Comparison of ENCODE assay signal across 17 cellular contexts in the genomic region with DNA sequence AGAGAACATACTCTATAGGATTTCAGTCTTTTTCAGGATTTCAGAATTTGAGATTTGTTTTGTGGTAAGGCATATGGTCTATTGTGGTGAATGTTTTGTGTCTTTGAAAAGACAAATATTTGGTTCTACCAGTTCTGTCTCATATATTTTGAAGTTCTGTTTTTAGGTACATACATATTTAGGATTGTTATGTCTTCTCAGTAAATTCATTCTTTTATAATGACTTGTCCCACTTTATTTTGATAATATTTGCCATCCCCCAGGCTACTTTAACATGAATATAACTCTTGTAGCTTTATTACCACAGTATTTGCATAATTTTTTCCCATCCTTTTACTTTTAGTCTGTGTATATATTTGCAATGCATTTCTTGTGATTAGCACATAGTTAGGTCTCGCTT. TPM values are rescaled to one million over a fixed set of nuclear protein-coding genes. Genes with fewer than 3 reads are reported as not detected.
A peak's percentile ranks its signal among the peaks of the same experiment; 100 is the strongest.
DNase-seq lines count a peak whose midpoint lies in the region; ATAC-seq, FAIRE-seq and TF ChIP-seq lines count a peak whose summit lies in the region.
"Had no signal": no experiment of that assay in that cellular context is flagged by ENCODE, and none has a peak within 500 bp of the region (broad histone marks: within the 10 kb centered on the region; RNA-seq: fewer than 3 reads in every experiment).

No MANE protein-coding gene starts in this region.

- no peak for FAIRE-seq in H54 (lab: Jason Lieb, UNC)

- H3K36me3 ChIP-seq in HUES48 (ENCODE audit: control insufficient read depth, insufficient read depth, low read length) (no peaks in the 10 kb centered on the region), thyroid gland (no peaks in the 10 kb centered on the region)
- H3K36me3 ChIP-seq: gastroesophageal sphincter, spleen, tibial nerve had no signal

- H3K27me3 Mint-ChIP-seq in T-helper 17 cell, result no peaks in the 10 kb centered on the region
- H3K27me3 Mint-ChIP-seq: progenitor cell of endocrine pancreas had no signal

- TF ChIP-seq POLR2A in thyroid gland (IDR thresholded peaks at IDR 0.05) (no peak), H54 (IDR thresholded peaks at IDR 0.05; ENCODE audit: low read depth, low read length) (no peak)

- H3K27me3 ChIP-seq in HUES48 (ENCODE audit: control insufficient read depth, insufficient read depth, low read length) (no peaks in the 10 kb centered on the region), thyroid gland (no peaks in the 10 kb centered on the region)
- H3K27me3 ChIP-seq: gastroesophageal sphincter, spleen, tibial nerve had no signal

- H3K4me1 ChIP-seq in HUES48 (ENCODE audit: control insufficient read depth, insufficient read depth, low read length), result peaks cover 68% of the 10 kb centered on the region
- peaks cover 59 to 65% of the 10 kb centered on the region in 2 donors for H3K4me1 ChIP-seq in thyroid gland

- peak overlapping the region; percentile 47 for H3K4me3 Mint-ChIP-seq in T-helper 17 cell

- H3K9me3 ChIP-seq in HUES48 (ENCODE audit: control insufficient read depth, insufficient read depth, low read length) (no peaks in the 10 kb centered on the region), T-helper 17 cell (ENCODE audit: control insufficient read depth, low read length, poor library complexity, severe bottlenecking) (no peaks in the 10 kb centered on the region), thyroid gland (no peaks in the 10 kb centered on the region)
- H3K9me3 ChIP-seq: gastroesophageal sphincter, spleen, tibial nerve had no signal

- H3K4me3 ChIP-seq in HUES48 (ENCODE audit: low read depth, low read length) (no peak overlapping the region), thyroid gland (replicated peaks in 1 of 3) (no peak overlapping the region)
- H3K4me3 ChIP-seq: gastroesophageal sphincter, spleen, tibial nerve had no signal

- intact Hi-C loops in thyroid gland (cut with DNase I), result no loop called here

- WGBS in thyroid gland, 2 donors, result 98 to 100% methylated on average over 1 of the region's 1 CpG

- H3K36me3 Mint-ChIP-seq in T-helper 17 cell (ENCODE audit: low read depth), result no peaks in the 10 kb centered on the region

- peak overlapping the region; percentile 9 for H3K27ac Mint-ChIP-seq in T-helper 17 cell
- H3K27ac Mint-ChIP-seq: progenitor cell of endocrine pancreas had no signal

- TF ChIP-seq CTCF in thyroid gland (IDR thresholded peaks at IDR 0.05), result no peak

- peaks cover 42% of the 10 kb centered on the region for H3K4me1 Mint-ChIP-seq in T-helper 17 cell

- peak overlapping the region; percentile 89 for H3K27ac ChIP-seq in HUES48 (ENCODE audit: low read depth, low read length)
- H3K27ac ChIP-seq in thyroid gland, result peak overlapping the region in 2 of 3 donors; percentile 39 to 45
- H3K27ac ChIP-seq: spleen had no signal

- no peak overlapping the region for H3K9ac ChIP-seq in HUES48 (ENCODE audit: low read depth, low read length)

- DNase-seq in T-helper 17 cell (no peak), foreskin melanocyte (peak; percentile 41), thyroid gland (no peak), nucleus accumbens (lab: John Stamatoyannopoulos, UW) (no peak), H54 (ENCODE audit: insufficient read length, low spot score) (no peak)
- DNase-seq: activated CD4-positive, CD25-positive, alpha-beta regulatory T cell treated with anti-CD3 and anti-CD28 coated beads, Interleukin-2, amount 50 U/mL, for 72 hours; H7; NCI-H146; NCI-H226; NK-92 treated with Interleukin-12 subunit alpha and Interleukin-12 subunit beta, amount 100 ng/mL, for 24 hours; SHP77; spleen had no signal

- ATAC-seq in T-helper 17 cell (no peak), GM21447 (IDR thresholded peaks at IDR 0.05; ENCODE audit: unreplicated experiment) (no peak)
- ATAC-seq: gastroesophageal sphincter had no signal

RNA-seq across cellular contexts. Expression of gene MTMR3, which starts 32.0 kb away (rescaled TPM):
- 10 to 100 TPM; 53.9 to 55.7 TPM for total RNA-seq in T-helper 17 cell
- total RNA-seq in thyroid gland, result 100 to 1,000 TPM in 1 of 4 donors, 10 to 100 TPM in 3; 52.8 to 101 (median 69.1) TPM
